1 cellular context compared by ENCODE assay signal in the genomic region with DNA sequence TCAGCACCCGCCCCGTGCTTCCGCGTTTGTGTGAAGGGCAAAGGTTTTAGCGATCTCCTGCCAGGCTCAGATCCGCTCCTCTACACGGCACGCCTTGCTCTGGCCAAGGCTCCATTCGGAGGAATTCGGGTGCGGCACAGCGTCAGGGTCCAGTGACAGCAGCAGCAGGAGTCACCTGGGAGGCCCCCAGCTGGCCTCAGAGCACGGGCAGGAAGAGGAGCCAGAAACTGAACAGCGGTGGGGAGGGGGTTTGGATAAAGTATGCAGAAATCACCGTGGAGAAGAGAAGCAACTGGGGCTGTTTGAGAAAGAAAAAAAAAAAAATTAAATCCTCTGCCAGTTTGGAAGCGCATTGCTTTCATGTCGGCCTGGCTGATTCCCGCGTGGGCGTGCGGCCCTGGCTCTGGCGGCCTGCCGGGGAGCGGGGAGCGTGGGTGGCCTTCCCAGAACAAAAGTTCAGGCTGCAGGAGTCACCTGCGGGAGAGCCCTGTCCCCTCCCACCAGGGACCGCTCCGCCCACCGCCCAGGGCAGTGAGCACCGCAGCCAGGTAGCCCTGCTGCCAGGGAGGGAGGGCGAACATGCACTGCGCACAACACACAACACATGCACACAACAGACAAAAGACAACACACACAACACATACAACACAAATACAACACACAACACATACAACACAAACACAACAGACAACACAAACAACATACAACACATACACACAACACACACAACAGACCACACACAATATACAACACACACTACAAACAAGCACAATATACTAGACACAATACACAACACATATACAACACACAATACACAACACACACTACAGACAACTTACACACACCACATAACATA.
TF ChIP-seq lines count a peak whose summit lies in the region.

No MANE protein-coding gene starts in this region.

TF ChIP-seq in GM23338, 12 proteins besides CTCF, POLR2A, EP300 and RAD21 (continued from another document):
- TF ChIP-seq, protein P1, sequence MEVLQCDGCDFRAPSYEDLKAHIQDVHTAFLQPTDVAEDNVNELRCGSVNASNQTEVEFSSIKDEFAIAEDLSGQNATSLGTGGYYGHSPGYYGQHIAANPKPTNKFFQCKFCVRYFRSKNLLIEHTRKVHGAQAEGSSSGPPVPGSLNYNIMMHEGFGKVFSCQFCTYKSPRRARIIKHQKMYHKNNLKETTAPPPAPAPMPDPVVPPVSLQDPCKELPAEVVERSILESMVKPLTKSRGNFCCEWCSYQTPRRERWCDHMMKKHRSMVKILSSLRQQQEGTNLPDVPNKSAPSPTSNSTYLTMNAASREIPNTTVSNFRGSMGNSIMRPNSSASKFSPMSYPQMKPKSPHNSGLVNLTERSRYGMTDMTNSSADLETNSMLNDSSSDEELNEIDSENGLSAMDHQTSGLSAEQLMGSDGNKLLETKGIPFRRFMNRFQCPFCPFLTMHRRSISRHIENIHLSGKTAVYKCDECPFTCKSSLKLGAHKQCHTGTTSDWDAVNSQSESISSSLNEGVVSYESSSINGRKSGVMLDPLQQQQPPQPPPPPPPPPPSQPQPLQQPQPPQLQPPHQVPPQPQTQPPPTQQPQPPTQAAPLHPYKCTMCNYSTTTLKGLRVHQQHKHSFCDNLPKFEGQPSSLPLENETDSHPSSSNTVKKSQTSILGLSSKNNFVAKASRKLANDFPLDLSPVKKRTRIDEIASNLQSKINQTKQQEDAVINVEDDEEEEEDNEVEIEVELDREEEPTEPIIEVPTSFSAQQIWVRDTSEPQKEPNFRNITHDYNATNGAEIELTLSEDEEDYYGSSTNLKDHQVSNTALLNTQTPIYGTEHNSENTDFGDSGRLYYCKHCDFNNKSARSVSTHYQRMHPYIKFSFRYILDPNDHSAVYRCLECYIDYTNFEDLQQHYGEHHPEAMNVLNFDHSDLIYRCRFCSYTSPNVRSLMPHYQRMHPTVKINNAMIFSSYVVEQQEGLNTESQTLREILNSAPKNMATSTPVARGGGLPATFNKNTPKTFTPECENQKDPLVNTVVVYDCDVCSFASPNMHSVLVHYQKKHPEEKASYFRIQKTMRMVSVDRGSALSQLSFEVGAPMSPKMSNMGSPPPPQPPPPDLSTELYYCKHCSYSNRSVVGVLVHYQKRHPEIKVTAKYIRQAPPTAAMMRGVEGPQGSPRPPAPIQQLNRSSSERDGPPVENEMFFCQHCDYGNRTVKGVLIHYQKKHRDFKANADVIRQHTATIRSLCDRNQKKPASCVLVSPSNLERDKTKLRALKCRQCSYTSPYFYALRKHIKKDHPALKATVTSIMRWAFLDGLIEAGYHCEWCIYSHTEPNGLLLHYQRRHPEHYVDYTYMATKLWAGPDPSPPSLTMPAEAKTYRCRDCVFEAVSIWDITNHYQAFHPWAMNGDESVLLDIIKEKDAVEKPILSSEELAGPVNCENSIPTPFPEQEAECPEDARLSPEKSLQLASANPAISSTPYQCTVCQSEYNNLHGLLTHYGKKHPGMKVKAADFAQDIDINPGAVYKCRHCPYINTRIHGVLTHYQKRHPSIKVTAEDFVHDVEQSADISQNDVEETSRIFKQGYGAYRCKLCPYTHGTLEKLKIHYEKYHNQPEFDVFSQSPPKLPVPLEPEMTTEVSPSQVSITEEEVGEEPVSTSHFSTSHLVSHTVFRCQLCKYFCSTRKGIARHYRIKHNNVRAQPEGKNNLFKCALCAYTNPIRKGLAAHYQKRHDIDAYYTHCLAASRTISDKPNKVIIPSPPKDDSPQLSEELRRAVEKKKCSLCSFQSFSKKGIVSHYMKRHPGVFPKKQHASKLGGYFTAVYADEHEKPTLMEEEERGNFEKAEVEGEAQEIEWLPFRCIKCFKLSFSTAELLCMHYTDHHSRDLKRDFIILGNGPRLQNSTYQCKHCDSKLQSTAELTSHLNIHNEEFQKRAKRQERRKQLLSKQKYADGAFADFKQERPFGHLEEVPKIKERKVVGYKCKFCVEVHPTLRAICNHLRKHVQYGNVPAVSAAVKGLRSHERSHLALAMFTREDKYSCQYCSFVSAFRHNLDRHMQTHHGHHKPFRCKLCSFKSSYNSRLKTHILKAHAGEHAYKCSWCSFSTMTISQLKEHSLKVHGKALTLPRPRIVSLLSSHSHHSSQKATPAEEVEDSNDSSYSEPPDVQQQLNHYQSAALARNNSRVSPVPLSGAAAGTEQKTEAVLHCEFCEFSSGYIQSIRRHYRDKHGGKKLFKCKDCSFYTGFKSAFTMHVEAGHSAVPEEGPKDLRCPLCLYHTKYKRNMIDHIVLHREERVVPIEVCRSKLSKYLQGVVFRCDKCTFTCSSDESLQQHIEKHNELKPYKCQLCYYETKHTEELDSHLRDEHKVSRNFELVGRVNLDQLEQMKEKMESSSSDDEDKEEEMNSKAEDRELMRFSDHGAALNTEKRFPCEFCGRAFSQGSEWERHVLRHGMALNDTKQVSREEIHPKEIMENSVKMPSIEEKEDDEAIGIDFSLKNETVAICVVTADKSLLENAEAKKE (CRISPR knock-in tag; IDR thresholded peaks at IDR 0.05) = no peak
- TF ChIP-seq ZNF114 (CRISPR knock-in tag; IDR thresholded peaks at IDR 0.05) = no peak
- TF ChIP-seq, protein P2, sequence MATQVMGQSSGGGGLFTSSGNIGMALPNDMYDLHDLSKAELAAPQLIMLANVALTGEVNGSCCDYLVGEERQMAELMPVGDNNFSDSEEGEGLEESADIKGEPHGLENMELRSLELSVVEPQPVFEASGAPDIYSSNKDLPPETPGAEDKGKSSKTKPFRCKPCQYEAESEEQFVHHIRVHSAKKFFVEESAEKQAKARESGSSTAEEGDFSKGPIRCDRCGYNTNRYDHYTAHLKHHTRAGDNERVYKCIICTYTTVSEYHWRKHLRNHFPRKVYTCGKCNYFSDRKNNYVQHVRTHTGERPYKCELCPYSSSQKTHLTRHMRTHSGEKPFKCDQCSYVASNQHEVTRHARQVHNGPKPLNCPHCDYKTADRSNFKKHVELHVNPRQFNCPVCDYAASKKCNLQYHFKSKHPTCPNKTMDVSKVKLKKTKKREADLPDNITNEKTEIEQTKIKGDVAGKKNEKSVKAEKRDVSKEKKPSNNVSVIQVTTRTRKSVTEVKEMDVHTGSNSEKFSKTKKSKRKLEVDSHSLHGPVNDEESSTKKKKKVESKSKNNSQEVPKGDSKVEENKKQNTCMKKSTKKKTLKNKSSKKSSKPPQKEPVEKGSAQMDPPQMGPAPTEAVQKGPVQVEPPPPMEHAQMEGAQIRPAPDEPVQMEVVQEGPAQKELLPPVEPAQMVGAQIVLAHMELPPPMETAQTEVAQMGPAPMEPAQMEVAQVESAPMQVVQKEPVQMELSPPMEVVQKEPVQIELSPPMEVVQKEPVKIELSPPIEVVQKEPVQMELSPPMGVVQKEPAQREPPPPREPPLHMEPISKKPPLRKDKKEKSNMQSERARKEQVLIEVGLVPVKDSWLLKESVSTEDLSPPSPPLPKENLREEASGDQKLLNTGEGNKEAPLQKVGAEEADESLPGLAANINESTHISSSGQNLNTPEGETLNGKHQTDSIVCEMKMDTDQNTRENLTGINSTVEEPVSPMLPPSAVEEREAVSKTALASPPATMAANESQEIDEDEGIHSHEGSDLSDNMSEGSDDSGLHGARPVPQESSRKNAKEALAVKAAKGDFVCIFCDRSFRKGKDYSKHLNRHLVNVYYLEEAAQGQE (IDR thresholded peaks at IDR 0.05; ENCODE audit: unreplicated experiment) = no peak
